In the genomic region with DNA sequence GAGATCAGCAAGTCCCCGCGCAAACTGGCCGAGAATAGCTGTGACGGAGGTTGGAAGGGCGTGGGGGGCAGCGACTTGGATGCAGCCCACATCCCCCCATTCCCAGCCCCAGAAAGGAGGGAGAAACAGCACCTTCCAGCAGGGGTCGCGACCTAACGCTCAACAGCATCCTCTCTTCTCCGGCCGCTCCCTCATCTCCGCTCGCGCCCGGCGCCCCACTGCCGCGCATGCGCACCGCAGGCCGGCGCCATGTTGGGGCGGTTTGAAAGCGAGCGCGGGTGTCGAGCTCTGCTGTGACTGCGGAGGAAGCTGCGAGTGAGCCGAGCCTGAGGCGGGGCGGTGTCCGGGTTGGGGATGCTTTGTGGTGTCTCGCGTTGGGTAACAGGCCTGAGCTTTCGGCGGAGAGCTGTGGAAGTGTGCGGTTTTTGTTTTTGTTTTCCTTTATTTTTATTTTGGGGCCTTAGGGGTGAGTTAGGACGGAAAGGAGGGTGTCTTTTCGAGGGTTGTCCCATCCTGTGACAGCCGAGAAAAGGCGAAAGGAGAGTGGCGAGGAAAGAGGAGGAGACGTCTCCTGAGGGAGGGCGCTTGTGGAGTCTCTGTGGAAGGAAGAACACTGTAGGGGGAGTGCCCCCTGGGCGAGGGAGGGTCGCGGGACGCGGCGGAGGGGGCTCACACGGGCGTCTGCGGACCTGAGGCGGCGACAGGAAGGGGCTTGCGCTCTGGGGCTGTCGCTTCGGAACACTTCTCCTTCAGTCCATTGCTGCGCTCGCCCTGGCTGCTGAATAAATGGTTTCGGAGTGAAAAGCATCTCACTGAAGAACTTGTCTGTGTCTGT, we compare ENCODE assay signal across 1 cellular context.
A peak's percentile ranks its signal among the peaks of the same experiment; 100 is the strongest.
TF ChIP-seq lines count a peak whose summit lies in the region.

TSS of gene C18orf54 (plus strand) at position 247 of the 835 bp plus-strand sequence. CDS start 2,667 bp downstream, outside the sequence.
A gene with protein sequence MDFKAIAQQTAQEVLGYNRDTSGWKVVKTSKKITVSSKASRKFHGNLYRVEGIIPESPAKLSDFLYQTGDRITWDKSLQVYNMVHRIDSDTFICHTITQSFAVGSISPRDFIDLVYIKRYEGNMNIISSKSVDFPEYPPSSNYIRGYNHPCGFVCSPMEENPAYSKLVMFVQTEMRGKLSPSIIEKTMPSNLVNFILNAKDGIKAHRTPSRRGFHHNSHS (minus strand): TSS at position 199 of the 835 bp plus-strand sequence. CDS start 3,285 bp downstream, outside the sequence.

TF ChIP-seq in HepG2, 621 proteins besides CTCF, POLR2A, EP300 and RAD21 (continued from another document and continues in another):
- TF ChIP-seq ZGPAT (CRISPR knock-in tag; IDR thresholded peaks at IDR 0.05) (peak; percentile 41; the same call in 1 of the 2 replicates), JDP2 (CRISPR knock-in tag; IDR thresholded peaks at IDR 0.05; ENCODE audit: borderline replicate concordance) (no peak), NAIF1 (CRISPR knock-in tag; IDR thresholded peaks at IDR 0.05; ENCODE audit: borderline replicate concordance) (peak; percentile 74; the same call in 1 of the 2 replicates), ZNF878 (CRISPR knock-in tag; IDR thresholded peaks at IDR 0.05) (0 out of 2 replicates have a peak, but pooled peaks have one; percentile 16), ZNF562 (CRISPR knock-in tag; IDR thresholded peaks at IDR 0.05; ENCODE audit: borderline replicate concordance) (0 out of 2 replicates have a peak, but pooled peaks have one; percentile 41), ZNF724P (CRISPR knock-in tag; IDR thresholded peaks at IDR 0.05; ENCODE audit: borderline replicate concordance) (0 out of 2 replicates have a peak, but pooled peaks have one; percentile 38), ZFP91 (CRISPR knock-in tag; IDR thresholded peaks at IDR 0.05; ENCODE audit: borderline replicate concordance) (peak; percentile 85; the same call in 1 of the 2 replicates), TFE3 (CRISPR knock-in tag; IDR thresholded peaks at IDR 0.05) (0 out of 2 replicates have a peak, but pooled peaks have one; percentile 26), ARHGAP35 (CRISPR knock-in tag; IDR thresholded peaks at IDR 0.05; ENCODE audit: borderline replicate concordance) (0 out of 2 replicates have a peak, but pooled peaks have one; percentile 32), ATF7-NPFF (CRISPR knock-in tag; IDR thresholded peaks at IDR 0.05; ENCODE audit: low read depth) (peak; percentile 64; the same call in 1 of the 2 replicates), ZKSCAN5 (CRISPR knock-in tag; IDR thresholded peaks at IDR 0.05) (peak; percentile 83; the same call in 1 of the 2 replicates), SIN3B (IDR thresholded peaks at IDR 0.05; ENCODE audit: low read length) (peak; percentile 91), NR2C2 (CRISPR knock-in tag; IDR thresholded peaks at IDR 0.05; ENCODE audit: borderline replicate concordance) (peak; percentile 50; the same call in 1 of the 2 replicates), KDM5A (IDR thresholded peaks at IDR 0.05; ENCODE audit: borderline replicate concordance, low read length) (0 out of 2 replicates have a peak, but pooled peaks have one; percentile 44), CHD4 (IDR thresholded peaks at IDR 0.05; ENCODE audit: borderline replicate concordance, low read length) (no peak), ZNF337 (CRISPR knock-in tag; IDR thresholded peaks at IDR 0.05; ENCODE audit: borderline replicate concordance, low read depth) (peak; percentile 42; the same call in 1 of the 2 replicates), ZNF441 (CRISPR knock-in tag; IDR thresholded peaks at IDR 0.05; ENCODE audit: borderline replicate concordance) (no peak), PPARG (CRISPR knock-in tag; conservative IDR thresholded peaks at IDR 0.05) (no peak), ZMYM4 (CRISPR knock-in tag; IDR thresholded peaks at IDR 0.05) (peak; percentile 86), TOPORS (CRISPR knock-in tag; IDR thresholded peaks at IDR 0.05) (0 out of 2 replicates have a peak, but pooled peaks have one; percentile 61), ASH2L (IDR thresholded peaks at IDR 0.05; ENCODE audit: insufficient read length, low read depth, low read length) (peak; percentile 83), KAT7 (CRISPR knock-in tag; IDR thresholded peaks at IDR 0.05; ENCODE audit: borderline replicate concordance) (peak; percentile 84), MAZ (IDR thresholded peaks at IDR 0.05; ENCODE audit: borderline replicate concordance, low read depth, low read length) (peak; percentile 39; the same call in 1 of the 2 replicates), MAZ (CRISPR knock-in tag; IDR thresholded peaks at IDR 0.05; ENCODE audit: low read depth) (peak; percentile 73), MYPOP (CRISPR knock-in tag; IDR thresholded peaks at IDR 0.05) (0 out of 2 replicates have a peak, but pooled peaks have one; percentile 54), RORA (CRISPR knock-in tag; IDR thresholded peaks at IDR 0.05) (no peak), SIN3A (IDR thresholded peaks at IDR 0.05; ENCODE audit: borderline replicate concordance, low read depth, low read length) (peak; percentile 81; the same call in 1 of the 2 replicates), NCOA5 (CRISPR knock-in tag; IDR thresholded peaks at IDR 0.05) (no peak), ZNF431 (CRISPR knock-in tag; IDR thresholded peaks at IDR 0.05; ENCODE audit: borderline replicate concordance, low read depth) (0 out of 2 replicates have a peak, but pooled peaks have one; percentile 28), KDM1A (CRISPR knock-in tag; IDR thresholded peaks at IDR 0.05) (peak; percentile 67; the same call in 1 of the 2 replicates), LRRFIP1 (CRISPR knock-in tag; conservative IDR thresholded peaks at IDR 0.05) (no peak), ZNF121 (CRISPR knock-in tag; IDR thresholded peaks at IDR 0.05) (no peak), ZNF317 (CRISPR knock-in tag; IDR thresholded peaks at IDR 0.05) (no peak), ZSCAN20 (CRISPR knock-in tag; IDR thresholded peaks at IDR 0.05; ENCODE audit: borderline replicate concordance) (0 out of 2 replicates have a peak, but pooled peaks have one; percentile 46), HNRNPK (IDR thresholded peaks at IDR 0.05; ENCODE audit: low read depth, low read length, poor library complexity, severe bottlenecking) (peak; percentile 39), HES4 (CRISPR knock-in tag; IDR thresholded peaks at IDR 0.05; ENCODE audit: borderline replicate concordance) (no peak), KDM3A (CRISPR knock-in tag; IDR thresholded peaks at IDR 0.05; ENCODE audit: low read depth) (0 out of 2 replicates have a peak, but pooled peaks have one; percentile 57), ZNF383 (CRISPR knock-in tag; IDR thresholded peaks at IDR 0.05; ENCODE audit: borderline replicate concordance) (0 out of 2 replicates have a peak, but pooled peaks have one; percentile 51), ZNF44 (CRISPR knock-in tag; IDR thresholded peaks at IDR 0.05) (peak; percentile 78; the same call in 1 of the 2 replicates)
- TF ChIP-seq, protein P1, sequence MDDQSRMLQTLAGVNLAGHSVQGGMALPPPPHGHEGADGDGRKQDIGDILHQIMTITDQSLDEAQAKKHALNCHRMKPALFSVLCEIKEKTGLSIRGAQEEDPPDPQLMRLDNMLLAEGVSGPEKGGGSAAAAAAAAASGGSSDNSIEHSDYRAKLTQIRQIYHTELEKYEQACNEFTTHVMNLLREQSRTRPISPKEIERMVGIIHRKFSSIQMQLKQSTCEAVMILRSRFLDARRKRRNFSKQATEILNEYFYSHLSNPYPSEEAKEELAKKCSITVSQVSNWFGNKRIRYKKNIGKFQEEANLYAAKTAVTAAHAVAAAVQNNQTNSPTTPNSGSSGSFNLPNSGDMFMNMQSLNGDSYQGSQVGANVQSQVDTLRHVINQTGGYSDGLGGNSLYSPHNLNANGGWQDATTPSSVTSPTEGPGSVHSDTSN (CRISPR knock-in tag; IDR thresholded peaks at IDR 0.05; ENCODE audit: borderline replicate concordance), result no peak
- TF ChIP-seq, protein P2, sequence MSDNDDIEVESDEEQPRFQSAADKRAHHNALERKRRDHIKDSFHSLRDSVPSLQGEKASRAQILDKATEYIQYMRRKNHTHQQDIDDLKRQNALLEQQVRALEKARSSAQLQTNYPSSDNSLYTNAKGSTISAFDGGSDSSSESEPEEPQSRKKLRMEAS (IDR thresholded peaks at IDR 0.05), result peak; percentile 69
- TF ChIP-seq, protein P3, sequence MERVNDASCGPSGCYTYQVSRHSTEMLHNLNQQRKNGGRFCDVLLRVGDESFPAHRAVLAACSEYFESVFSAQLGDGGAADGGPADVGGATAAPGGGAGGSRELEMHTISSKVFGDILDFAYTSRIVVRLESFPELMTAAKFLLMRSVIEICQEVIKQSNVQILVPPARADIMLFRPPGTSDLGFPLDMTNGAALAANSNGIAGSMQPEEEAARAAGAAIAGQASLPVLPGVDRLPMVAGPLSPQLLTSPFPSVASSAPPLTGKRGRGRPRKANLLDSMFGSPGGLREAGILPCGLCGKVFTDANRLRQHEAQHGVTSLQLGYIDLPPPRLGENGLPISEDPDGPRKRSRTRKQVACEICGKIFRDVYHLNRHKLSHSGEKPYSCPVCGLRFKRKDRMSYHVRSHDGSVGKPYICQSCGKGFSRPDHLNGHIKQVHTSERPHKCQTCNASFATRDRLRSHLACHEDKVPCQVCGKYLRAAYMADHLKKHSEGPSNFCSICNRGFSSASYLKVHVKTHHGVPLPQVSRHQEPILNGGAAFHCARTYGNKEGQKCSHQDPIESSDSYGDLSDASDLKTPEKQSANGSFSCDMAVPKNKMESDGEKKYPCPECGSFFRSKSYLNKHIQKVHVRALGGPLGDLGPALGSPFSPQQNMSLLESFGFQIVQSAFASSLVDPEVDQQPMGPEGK (CRISPR knock-in tag; IDR thresholded peaks at IDR 0.05), result peak; percentile 65
- TF ChIP-seq, protein P4, sequence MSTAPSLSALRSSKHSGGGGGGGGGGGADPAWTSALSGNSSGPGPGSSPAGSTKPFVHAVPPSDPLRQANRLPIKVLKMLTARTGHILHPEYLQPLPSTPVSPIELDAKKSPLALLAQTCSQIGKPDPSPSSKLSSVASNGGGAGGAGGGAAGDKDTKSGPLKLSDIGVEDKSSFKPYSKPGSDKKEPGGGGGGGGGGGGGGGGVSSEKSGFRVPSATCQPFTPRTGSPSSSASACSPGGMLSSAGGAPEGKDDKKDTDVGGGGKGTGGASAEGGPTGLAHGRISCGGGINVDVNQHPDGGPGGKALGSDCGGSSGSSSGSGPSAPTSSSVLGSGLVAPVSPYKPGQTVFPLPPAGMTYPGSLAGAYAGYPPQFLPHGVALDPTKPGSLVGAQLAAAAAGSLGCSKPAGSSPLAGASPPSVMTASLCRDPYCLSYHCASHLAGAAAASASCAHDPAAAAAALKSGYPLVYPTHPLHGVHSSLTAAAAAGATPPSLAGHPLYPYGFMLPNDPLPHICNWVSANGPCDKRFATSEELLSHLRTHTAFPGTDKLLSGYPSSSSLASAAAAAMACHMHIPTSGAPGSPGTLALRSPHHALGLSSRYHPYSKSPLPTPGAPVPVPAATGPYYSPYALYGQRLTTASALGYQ (CRISPR knock-in tag; IDR thresholded peaks at IDR 0.05), result no peak
